ENCODE assay signal across 10 cellular contexts in the genomic region with DNA sequence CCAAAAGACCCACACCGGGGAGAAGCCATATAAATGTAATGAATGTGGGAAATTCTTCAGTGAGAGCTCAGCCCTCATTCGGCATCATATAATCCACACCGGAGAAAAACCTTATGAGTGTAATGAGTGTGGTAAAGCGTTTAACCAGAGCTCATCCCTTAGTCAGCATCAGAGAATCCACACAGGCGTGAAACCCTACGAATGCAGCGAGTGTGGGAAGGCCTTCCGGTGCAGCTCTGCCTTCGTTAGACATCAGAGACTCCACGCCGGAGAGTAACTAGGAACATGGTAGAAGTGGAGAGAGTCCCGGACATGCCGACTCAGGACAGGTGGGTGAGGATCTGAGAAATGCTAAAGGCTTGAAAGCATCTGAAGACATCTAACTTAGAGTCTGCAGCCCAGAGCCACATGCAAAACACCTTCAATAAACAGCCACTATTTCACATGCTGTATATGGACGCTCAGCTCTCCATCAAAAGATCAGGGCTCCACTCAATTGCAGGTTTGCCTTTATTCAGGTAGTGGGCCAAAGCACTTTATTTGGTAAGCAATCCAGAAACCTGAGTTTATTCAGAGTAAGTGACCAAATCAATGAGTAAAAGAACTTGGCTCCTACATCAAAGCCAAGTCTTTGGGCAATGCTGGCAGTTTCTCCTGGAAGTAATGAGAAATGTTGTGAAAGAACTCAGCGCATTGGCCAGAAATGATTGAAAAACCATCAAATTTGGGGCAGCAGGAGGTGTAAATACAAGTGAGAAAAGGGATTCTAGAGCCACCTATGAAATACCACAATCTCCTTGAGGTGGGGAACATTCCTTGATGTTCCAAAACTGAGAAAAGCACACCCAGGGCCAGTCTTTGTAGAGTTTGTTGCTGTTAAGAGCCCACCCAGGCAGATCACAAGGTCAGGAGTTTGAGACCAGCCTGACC. TPM values are rescaled to one million over a fixed set of nuclear protein-coding genes. Genes with fewer than 3 reads are reported as not detected.
A peak's percentile ranks its signal among the peaks of the same experiment; 100 is the strongest.
DNase-seq lines count a peak whose midpoint lies in the region; ATAC-seq and TF ChIP-seq lines count a peak whose summit lies in the region.
"Had no signal": no experiment of that assay in that cellular context is flagged by ENCODE, and none has a peak within 500 bp of the region (broad histone marks: within the 10 kb centered on the region; RNA-seq: fewer than 3 reads in every experiment).

No MANE protein-coding gene starts in this region.

- no peaks in the 10 kb centered on the region for H3K9me3 ChIP-seq in SK-N-SH
- H3K9me3 ChIP-seq in colonic mucosa = no peaks in the 10 kb centered on the region

- in situ Hi-C loops in astrocyte of the spinal cord (cut with HindIII; ENCODE audit: low sequenced_read_pairs) = no loop called here

- H2AFZ ChIP-seq in SK-N-SH (ENCODE audit: low read depth) = no peak overlapping the region

- H3K4me1 Mint-ChIP-seq in neural crest cell = peaks cover 28% of the 10 kb centered on the region

- peaks cover 5% of the 10 kb centered on the region for H3K9me3 Mint-ChIP-seq in neural crest cell

- no peaks in the 10 kb centered on the region for H3K9me2 ChIP-seq in SK-N-SH

- intact Hi-C loops in colonic mucosa (cut with DNase I) = loop anchor here (5.0 kb wide), 1 partner anchor 48 kb away; a partner anchor contains a TSS

- H3F3A ChIP-seq in SK-N-SH (replicated peaks; ENCODE audit: insufficient read depth) = peaks cover 80% of the 10 kb centered on the region

- peaks cover 35% of the 10 kb centered on the region for H3K79me2 ChIP-seq in SK-N-SH (ENCODE audit: insufficient read depth)

- H3K27me3 ChIP-seq in SK-N-SH (ENCODE audit: insufficient read depth) (no peaks in the 10 kb centered on the region), colonic mucosa (no peaks in the 10 kb centered on the region)
- H3K27me3 ChIP-seq: SJSA1 had no signal

- H4K20me1 ChIP-seq in SK-N-SH (ENCODE audit: insufficient read depth) = peaks cover 51% of the 10 kb centered on the region

- peak overlapping the region; percentile 68 for H3K4me3 Mint-ChIP-seq in neural crest cell

- peaks cover 80% of the 10 kb centered on the region for H3K36me3 Mint-ChIP-seq in neural crest cell (ENCODE audit: low read depth)

- CTCF ChIA-PET in SK-N-SH (lab: Yijun Ruan, JAX) = no interaction called here

- no peak overlapping the region for H3K27ac Mint-ChIP-seq in neural crest cell (ENCODE audit: unreplicated experiment)

- H3K4me3 ChIP-seq in SK-N-SH (ENCODE audit: low read depth in 2 of 2, low read length in 1 of 2) (no peak overlapping the region), astrocyte of the spinal cord (ENCODE audit: low read depth, low read length) (no peak overlapping the region), colonic mucosa (no peak overlapping the region)
- H3K4me3 ChIP-seq: SJSA1 had no signal

- no peak overlapping the region for H3K4me2 ChIP-seq in SK-N-SH

- H3K9ac ChIP-seq in SK-N-SH = no peak overlapping the region
- H3K9ac ChIP-seq in colonic mucosa (ENCODE audit: low read depth in 2 of 2, low read length in 2 of 2) = no peak overlapping the region

- TF ChIP-seq RAD21 in SK-N-SH (IDR thresholded peaks at IDR 0.05; ENCODE audit: low read length) = no peak

- no peak for TF ChIP-seq EP300 in SK-N-SH (IDR thresholded peaks at IDR 0.05; ENCODE audit: borderline replicate concordance in 1 of 2, low read depth in 1 of 2, low read length in 1 of 2)

- DNase-seq in SK-N-SH (no peak), LHCN-M2 (ENCODE audit: low read depth) (peak; percentile 16), astrocyte of the spinal cord (ENCODE audit: low read depth, low spot score) (peak; percentile 42), neural crest cell (ENCODE audit: low read depth, low spot score) (no peak), HPDE6-E6E7 (ENCODE audit: extremely low spot score) (no peak), colonic mucosa (no peak), mucosa of gallbladder (ENCODE audit: low spot score) (no peak)
- DNase-seq: NCI-H1694 had no signal

- peak; percentile 2; the same call in 2 of the 3 replicates for ATAC-seq in SK-N-SH treated with all-trans-retinoic acid at 6 μM for 48 hours

- peaks cover 5 to 29% of the 10 kb centered on the region in 2 experiments for H3K4me1 ChIP-seq in SK-N-SH (ENCODE audit: control insufficient read depth in 1 of 2, insufficient read depth in 2 of 2, low read depth in 1 of 2, low read length in 1 of 2)
- peaks cover 9% of the 10 kb centered on the region for H3K4me1 ChIP-seq in colonic mucosa

- H3K27me3 Mint-ChIP-seq in neural crest cell (ENCODE audit: low read depth) = no peaks in the 10 kb centered on the region

- peaks cover 66 to 67% of the 10 kb centered on the region in 2 experiments for H3K36me3 ChIP-seq in SK-N-SH (replicated peaks in 1 of 2; ENCODE audit: control insufficient read depth in 1 of 2, insufficient read depth in 2 of 2, low read length in 1 of 2)
- H3K36me3 ChIP-seq in colonic mucosa = peaks cover 30% of the 10 kb centered on the region

- POLR2A ChIA-PET in SK-N-SH (lab: Yijun Ruan, JAX) = interaction anchor here (1.1 to 1.7 kb wide), 2 partner anchors 21 to 42 kb away, joined by 3 to 5 read pairs; a partner anchor contains a TSS

- TF ChIP-seq CTCF in SK-N-SH (IDR thresholded peaks at IDR 0.05) = no peak
- no peak for TF ChIP-seq CTCF in astrocyte of the spinal cord (IDR thresholded peaks at IDR 0.05; ENCODE audit: low read depth, low read length)
- TF ChIP-seq CTCF in neural crest cell (conservative IDR thresholded peaks at IDR 0.05) = no peak
- no peak for TF ChIP-seq CTCF in colonic mucosa (IDR thresholded peaks at IDR 0.05)

- 97% methylated on average over 15 of the region's 15 CpGs for WGBS in SK-N-SH (ENCODE audit: low lambda C conversion rate)

- H3K27ac ChIP-seq in SK-N-SH (ENCODE audit: low read depth in 2 of 2, low read length in 1 of 2) (peak overlapping the region in 1 of 2 experiments; percentile 72; a peak in 1 of 4 replicates), colonic mucosa (no peak overlapping the region)
- H3K27ac ChIP-seq: SJSA1 had no signal

TF ChIP-seq in SK-N-SH treated with all-trans-retinoic acid at 6 μM for 48 hours, 23 proteins besides CTCF, POLR2A, EP300 and RAD21 (continues in another document):
- TF ChIP-seq ARNTL (CRISPR knock-in tag; IDR thresholded peaks at IDR 0.05; ENCODE audit: borderline replicate concordance, low read depth) (no peak), ESRRG (CRISPR knock-in tag; IDR thresholded peaks at IDR 0.05) (no peak), ZNF8 (CRISPR knock-in tag; IDR thresholded peaks at IDR 0.05) (no peak)
- TF ChIP-seq, protein P1, sequence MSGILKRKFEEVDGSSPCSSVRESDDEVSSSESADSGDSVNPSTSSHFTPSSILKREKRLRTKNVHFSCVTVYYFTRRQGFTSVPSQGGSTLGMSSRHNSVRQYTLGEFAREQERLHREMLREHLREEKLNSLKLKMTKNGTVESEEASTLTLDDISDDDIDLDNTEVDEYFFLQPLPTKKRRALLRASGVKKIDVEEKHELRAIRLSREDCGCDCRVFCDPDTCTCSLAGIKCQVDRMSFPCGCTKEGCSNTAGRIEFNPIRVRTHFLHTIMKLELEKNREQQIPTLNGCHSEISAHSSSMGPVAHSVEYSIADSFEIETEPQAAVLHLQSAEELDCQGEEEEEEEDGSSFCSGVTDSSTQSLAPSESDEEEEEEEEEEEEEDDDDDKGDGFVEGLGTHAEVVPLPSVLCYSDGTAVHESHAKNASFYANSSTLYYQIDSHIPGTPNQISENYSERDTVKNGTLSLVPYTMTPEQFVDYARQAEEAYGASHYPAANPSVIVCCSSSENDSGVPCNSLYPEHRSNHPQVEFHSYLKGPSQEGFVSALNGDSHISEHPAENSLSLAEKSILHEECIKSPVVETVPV (CRISPR knock-in tag; IDR thresholded peaks at IDR 0.05) = no peak

TF ChIP-seq in SK-N-SH, 30 proteins besides CTCF, POLR2A, EP300 and RAD21 (continues in another document):
- TF ChIP-seq FOXM1 (IDR thresholded peaks at IDR 0.05; ENCODE audit: low read depth) = no peak
- no peak for TF ChIP-seq JUND (IDR thresholded peaks at IDR 0.05)
- TF ChIP-seq TEAD4 (IDR thresholded peaks at IDR 0.05; ENCODE audit: borderline replicate concordance, insufficient read depth) = no peak
- TF ChIP-seq SMC3 (IDR thresholded peaks at IDR 0.05; ENCODE audit: low read depth, low read length) = no peak
- TF ChIP-seq NFIC (IDR thresholded peaks at IDR 0.05; ENCODE audit: borderline replicate concordance) = no peak
- no peak for TF ChIP-seq YY1 (IDR thresholded peaks at IDR 0.05; ENCODE audit: low read depth)

RNA-seq across cellular contexts. Expression of a gene that starts 6.0 kb away (rescaled TPM):
- 3,270 and 3,754 TPM in 2 replicates for polyA plus RNA-seq in SK-N-SH (2012; rRNA removed)
- 3,350 and 3,639 TPM in 2 replicates for polyA plus RNA-seq in SK-N-SH (2012; cell fraction: cytosol; rRNA removed)
- 595 and 635 TPM in 2 replicates for polyA plus RNA-seq in SK-N-SH (2012; cell fraction: nucleus; rRNA removed)
- total RNA-seq in LHCN-M2 (2014; rRNA removed) (2,134 and 2,339 TPM in 2 replicates), neural crest cell (1,131 and 1,237 TPM in 2 replicates), colonic mucosa (100 to 1,000 TPM; 916 to 973 TPM), mucosa of gallbladder (764 TPM)
- 2,625 TPM for polyA plus RNA-seq in LHCN-M2 (2012)

RNA-seq across cellular contexts. Expression of a gene that starts 6.1 kb away (rescaled TPM):
- polyA plus RNA-seq in SK-N-SH (2012; rRNA removed) = 5.5 and 8.0 TPM in 2 replicates
- polyA plus RNA-seq in SK-N-SH (2012; cell fraction: cytosol; rRNA removed) = 5.1 and 7.8 TPM in 2 replicates
- polyA plus RNA-seq in SK-N-SH (2012; cell fraction: nucleus; rRNA removed) = 35.0 and 51.3 TPM in 2 replicates
- total RNA-seq in LHCN-M2 (2014; rRNA removed) = 7.4 and 7.9 TPM in 2 replicates
- 7.9 TPM for polyA plus RNA-seq in LHCN-M2 (2012)
- total RNA-seq in neural crest cell = 17.3 and 21.5 TPM in 2 replicates
- 10 to 100 TPM; 14.7 to 15.6 TPM for total RNA-seq in colonic mucosa
- 30.1 TPM for total RNA-seq in mucosa of gallbladder

RNA-seq across cellular contexts. Expression of a gene that starts 21.0 kb away (rescaled TPM):
- polyA plus RNA-seq in SK-N-SH (2012; rRNA removed) = 4.6 and 5.9 TPM in 2 replicates
- 2.3 and 3.5 TPM in 2 replicates for polyA plus RNA-seq in SK-N-SH (2012; cell fraction: cytosol; rRNA removed)
- polyA plus RNA-seq in SK-N-SH (2012; cell fraction: nucleus; rRNA removed) = 15.7 and 16.9 TPM in 2 replicates
- total RNA-seq in LHCN-M2 (2014; rRNA removed) = 8.4 and 9.6 TPM in 2 replicates
- 3.6 TPM for polyA plus RNA-seq in LHCN-M2 (2012)
- 13.2 TPM in 2 replicates for total RNA-seq in neural crest cell
- 1 to 10 TPM; 5.8 to 6.4 TPM for total RNA-seq in colonic mucosa
- 7.6 TPM for total RNA-seq in mucosa of gallbladder

RNA-seq across cellular contexts. Expression of a gene that starts 48.2 kb away (rescaled TPM):
- 15.1 and 18.7 TPM in 2 replicates for polyA plus RNA-seq in SK-N-SH (2012; rRNA removed)
- polyA plus RNA-seq in SK-N-SH (2012; cell fraction: cytosol; rRNA removed) = 5.2 and 9.6 TPM in 2 replicates
- polyA plus RNA-seq in SK-N-SH (2012; cell fraction: nucleus; rRNA removed) = 37.0 and 37.3 TPM in 2 replicates
- 10.5 and 13.9 TPM in 2 replicates for total RNA-seq in LHCN-M2 (2014; rRNA removed)
- 9.7 TPM for polyA plus RNA-seq in LHCN-M2 (2012)
- 31.0 and 37.2 TPM in 2 replicates for total RNA-seq in neural crest cell
- 10 to 100 TPM; 20.4 to 33.6 TPM for total RNA-seq in colonic mucosa
- total RNA-seq in mucosa of gallbladder = 25.0 TPM

Comparison
In these comparisons a context has a peak if more than half of its experiments do, and no peak if none do; other contexts are left out.
1. DNase-seq: peak in LHCN-M2 (single experiment) and astrocyte of the spinal cord (single experiment); none in SK-N-SH (single experiment), neural crest cell (single experiment), HPDE6-E6E7 (single experiment), colonic mucosa (single experiment) and mucosa of gallbladder (single experiment).